Comparison of ENCODE assay signal across 8 cellular contexts in the genomic region with DNA sequence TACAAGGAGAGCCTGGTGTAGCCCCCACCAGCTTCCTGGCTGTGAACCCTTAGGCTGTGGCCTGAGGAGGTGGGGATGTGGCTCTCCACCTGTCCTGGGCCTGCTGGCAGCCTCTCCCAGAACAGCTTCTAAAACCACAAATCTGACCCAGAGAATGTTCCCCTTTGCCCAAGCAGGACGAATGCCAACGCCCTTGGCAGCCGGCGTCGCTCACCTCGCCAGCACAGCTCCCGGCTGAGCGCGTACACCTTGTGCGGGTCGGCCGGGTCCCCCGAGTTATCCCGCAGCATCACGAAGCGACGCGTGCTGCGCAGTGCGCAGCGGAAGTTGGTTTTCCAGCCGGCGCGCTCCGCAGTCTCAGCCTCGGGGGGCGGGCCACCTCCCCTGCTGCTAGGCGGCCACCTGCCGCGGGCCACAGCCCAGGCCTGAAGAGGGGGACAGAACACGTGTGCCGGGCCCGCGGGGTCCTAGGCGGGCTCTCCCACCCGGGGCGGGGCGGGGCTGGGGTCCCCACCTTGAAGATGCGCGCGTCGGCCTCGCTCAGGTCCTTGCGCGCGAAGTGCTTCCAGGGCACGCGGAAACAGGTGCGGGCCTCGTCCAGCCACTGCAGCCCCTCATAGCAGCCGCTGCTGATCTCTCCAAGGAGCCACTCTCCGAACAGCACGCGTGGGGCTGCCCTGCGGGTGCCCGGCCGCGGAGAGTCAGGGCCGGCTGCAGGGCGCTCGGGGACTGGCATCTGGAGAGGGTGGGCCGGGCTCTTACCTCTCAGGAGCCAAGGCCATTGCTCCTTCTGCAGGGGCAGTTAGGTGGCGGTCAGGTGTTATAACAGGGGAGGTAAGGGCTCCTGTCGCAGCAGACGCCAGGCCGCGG. TPM values are rescaled to one million over a fixed set of nuclear protein-coding genes. Genes with fewer than 3 reads are reported as not detected.
DNase-seq lines count a peak whose midpoint lies in the region; ATAC-seq and TF ChIP-seq lines count a peak whose summit lies in the region.

No MANE protein-coding gene starts in this region.

- intact Hi-C loops in adrenal gland (cut with DNase I) (loop anchor here in 1 of 2 donors (5.0 kb wide), 1 partner anchor 58 kb away; no protein-coding TSS in a partner anchor), stomach (cut with DNase I; ENCODE audit: low total_unique reads) (no loop called here)

- TF ChIP-seq CTCF in C4-2B (conservative IDR thresholded peaks at IDR 0.05) (no peak), adrenal gland (IDR thresholded peaks at IDR 0.05) (no peak), stomach (IDR thresholded peaks at IDR 0.05) (no peak)

- TF ChIP-seq EP300 in stomach (IDR thresholded peaks at IDR 0.05): no peak

- H3K4me3 ChIP-seq in adrenal gland (peak overlapping the region in 3 of 4 donors; percentile 23 to 66 (median 28)), iPS-20b (ENCODE audit: low read length) (peak overlapping the region; percentile 76; the same call in 1 of the 2 replicates), stomach (peak overlapping the region; percentile 58 to 83 (median 61))

- H3K9me3 ChIP-seq in adrenal gland (replicated peaks in 1 of 3) (no peaks in the 10 kb centered on the region), iPS-20b (ENCODE audit: insufficient read depth, low read depth, low read length) (no peaks in the 10 kb centered on the region), stomach (no peaks in the 10 kb centered on the region)

- H3K27me3 ChIP-seq in adrenal gland (no peaks in the 10 kb centered on the region), iPS-20b (ENCODE audit: insufficient read depth, low read length) (no peaks in the 10 kb centered on the region), stomach (no peaks in the 10 kb centered on the region)

- peak overlapping the region; percentile 78 for H3K27ac ChIP-seq in C4-2B
- H3K27ac ChIP-seq in adrenal gland: peak overlapping the region in 4 of 5 donors; percentile 66 to 98 (median 86)
- no peak overlapping the region for H3K27ac ChIP-seq in iPS-20b (ENCODE audit: low read length)
- peak overlapping the region; percentile 94 to 99 (median 97) for H3K27ac ChIP-seq in stomach

- 65 to 89% (median 73%) methylated on average over 20 to 67 of the region's 67 CpGs for WGBS in adrenal gland, 4 donors
- 20 to 52% (median 37%) methylated on average over 33 to 67 of the region's 67 CpGs for WGBS in stomach, 5 donors

- H3K36me3 ChIP-seq in adrenal gland (replicated peaks in 1 of 2): peaks cover 0 to 41% of the 10 kb centered on the region in 2 donors
- H3K36me3 ChIP-seq in iPS-20b (ENCODE audit: insufficient read depth, low read depth, low read length): peaks cover 32% of the 10 kb centered on the region
- peaks cover 39 to 64% (median 52%) of the 10 kb centered on the region in 4 donors for H3K36me3 ChIP-seq in stomach

- peak overlapping the region; percentile 84; the same call in 1 of the 2 replicates for H3K9ac ChIP-seq in iPS-20b (ENCODE audit: low read depth, low read length)

- DNase-seq in adrenal gland (peak in 1 of 7 donors; percentile 56), stomach (peak; percentile 79), NCI-H446 (lab: John Stamatoyannopoulos, UW) (no peak)
- DNase-seq in stimulated activated CD4-positive, alpha-beta T cell treated with anti-CD3 and anti-CD28 coated beads, Interleukin-15, amount 100 ng/mL, for 24 hours: no peak

- ATAC-seq in HG03066 (IDR thresholded peaks at IDR 0.05; ENCODE audit: low read depth, unreplicated experiment): peak; percentile 3
- ATAC-seq in GM18907 (IDR thresholded peaks at IDR 0.05; ENCODE audit: unreplicated experiment): no peak

- H3K4me1 ChIP-seq in adrenal gland (replicated peaks in 1 of 2) (peaks cover 0 to 14% of the 10 kb centered on the region in 2 donors), iPS-20b (ENCODE audit: insufficient read depth, low read length) (no peaks in the 10 kb centered on the region), stomach (peaks cover 36 to 57% (median 51%) of the 10 kb centered on the region in 4 donors)

- TF ChIP-seq POLR2A in adrenal gland (IDR thresholded peaks at IDR 0.05): no peak
- no peak for TF ChIP-seq POLR2A in stomach (IDR thresholded peaks at IDR 0.05)

RNA-seq across cellular contexts. Expression of gene IRF7, which starts 0.9 kb away (rescaled TPM):
- total RNA-seq in adrenal gland (10 to 100 TPM in 5 of 8 donors, 1 to 10 TPM in 3; 7.8 to 28.3 (median 11.2) TPM), stomach (10 to 100 TPM in 4 of 5 donors, 1 to 10 TPM in 1; 5.7 to 49.1 (median 22.5) TPM)
- polyA plus RNA-seq in adrenal gland (10 to 100 TPM in 2 of 3 donors, under 1 TPM in 1; 0.81 to 87.6 (median 25.9) TPM), stomach (10 to 100 TPM; 33.0 to 43.8 (median 40.8) TPM)

RNA-seq across cellular contexts. Expression of gene CDHR5, which starts 9.9 kb away (rescaled TPM):
- total RNA-seq in adrenal gland (1 to 10 TPM in 5 of 8 donors, under 1 TPM in 2, not detected in 1; 0.83 to 5.2 (median 1.3) TPM), stomach (10 to 100 TPM in 1 of 5 donors, 1 to 10 TPM in 4; 2.7 to 92.1 (median 5.5) TPM)
- polyA plus RNA-seq in adrenal gland (under 1 TPM; 0.31 to 0.61 (median 0.56) TPM), stomach (1 to 10 TPM in 1 of 3 donors, under 1 TPM in 2; 0.38 to 2.2 (median 0.92) TPM)

RNA-seq across cellular contexts. Expression of gene SCT, which starts 12.2 kb away (rescaled TPM):
- total RNA-seq in adrenal gland (not detected), stomach (1 to 10 TPM in 1 of 5 donors, not detected in 4; 3.1 TPM)
- polyA plus RNA-seq in adrenal gland (under 1 TPM in 1 of 3 donors, not detected in 2; 0.61 TPM), stomach (under 1 TPM in 1 of 3 donors, not detected in 2; 0.95 TPM)

RNA-seq across cellular contexts. Expression of gene DRD4, which starts 22.3 kb away (rescaled TPM):
- total RNA-seq in adrenal gland (1 to 10 TPM in 1 of 8 donors, under 1 TPM in 5, not detected in 2; 0.28 to 1.1 (median 0.40) TPM), stomach (not detected)
- polyA plus RNA-seq in adrenal gland (1 to 10 TPM in 2 of 3 donors, not detected in 1; 1.2 to 1.3 TPM), stomach (1 to 10 TPM in 1 of 3 donors, under 1 TPM in 2; 0.19 to 1.7 (median 0.50) TPM)

RNA-seq across cellular contexts. Expression of gene PHRF1, which starts 38.5 kb away (rescaled TPM):
- total RNA-seq in adrenal gland (10 to 100 TPM; 17.2 to 42.2 (median 30.1) TPM), stomach (10 to 100 TPM; 17.5 to 60.8 (median 29.9) TPM)
- polyA plus RNA-seq in adrenal gland (10 to 100 TPM in 2 of 3 donors, 1 to 10 TPM in 1; 8.7 to 62.3 (median 23.3) TPM), stomach (10 to 100 TPM in 1 of 3 donors, 1 to 10 TPM in 2; 7.9 to 14.8 (median 9.4) TPM)
